In the genomic region with DNA sequence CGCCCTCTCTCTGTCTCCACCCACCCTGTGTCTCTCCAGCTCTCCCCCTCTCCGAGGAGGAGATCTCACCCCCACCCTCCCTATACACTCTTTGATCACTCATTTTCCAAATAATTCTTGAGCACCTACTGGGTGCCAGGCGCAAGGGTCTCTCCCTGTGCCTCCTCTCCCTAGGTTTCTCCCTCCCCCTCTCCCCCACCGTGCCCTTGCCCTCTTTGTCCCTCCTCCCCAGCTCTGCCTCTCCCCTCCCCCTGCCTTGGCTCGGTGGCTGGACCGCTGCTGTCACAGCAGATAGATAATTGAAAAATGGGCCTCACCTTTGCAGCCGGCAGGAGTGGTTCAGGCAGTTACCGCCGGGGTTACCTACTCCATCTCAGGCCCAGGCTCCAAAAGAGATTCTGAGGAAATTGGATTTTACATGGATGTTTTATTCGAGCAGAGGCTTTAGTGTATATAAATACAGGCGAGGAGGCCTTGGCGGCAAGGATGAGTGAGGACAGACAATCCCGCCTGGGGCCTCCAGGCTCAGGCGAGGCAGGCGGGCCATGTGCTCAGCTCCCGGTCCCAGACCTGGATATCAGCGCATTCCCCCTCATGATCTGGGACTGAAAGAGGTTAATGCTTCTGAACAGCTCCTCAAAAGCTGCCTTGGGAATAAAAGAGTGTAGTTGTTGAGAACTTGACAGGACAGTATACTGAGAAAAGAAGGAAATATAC, we compare ENCODE assay signal across 10 cellular contexts.
DNase-seq lines count a peak whose midpoint lies in the region; FAIRE-seq and TF ChIP-seq lines count a peak whose summit lies in the region.
"Had no signal": no experiment of that assay in that cellular context is flagged by ENCODE, and none has a peak within 500 bp of the region (broad histone marks: within the 10 kb centered on the region; RNA-seq: fewer than 3 reads in every experiment).

No MANE protein-coding gene starts in this region.

- H3K9ac ChIP-seq in astrocyte (ENCODE audit: low read length) = no peak overlapping the region

- H3K4me2 ChIP-seq in astrocyte (ENCODE audit: low read length) = peak overlapping the region; percentile 90

- intact Hi-C loops in testis (cut with DNase I; ENCODE audit: low total_unique reads) = no loop called here

- no peaks in the 10 kb centered on the region for H3K79me2 ChIP-seq in astrocyte (ENCODE audit: insufficient read depth, low read length)

- H3K36me3 Mint-ChIP-seq in activated naive CD4-positive, alpha-beta T cell treated with anti-CD3 and anti-CD28 coated beads, Interleukin-2, amount 50 U/mL, for 24 hours = no peaks in the 10 kb centered on the region
- no peaks in the 10 kb centered on the region for H3K36me3 Mint-ChIP-seq in astrocyte (ENCODE audit: low read depth, unreplicated experiment)
- H3K36me3 Mint-ChIP-seq: activated naive CD8-positive, alpha-beta T cell treated with anti-CD3 and anti-CD28 coated beads, Interleukin-2, amount 10 ng/mL, durations not matched to agents 7 days and 5 days had no signal

- H3K9me3 ChIP-seq in astrocyte (ENCODE audit: insufficient read depth, low read depth, low read length) (no peaks in the 10 kb centered on the region), testis (no peaks in the 10 kb centered on the region), tibial nerve (no peaks in the 10 kb centered on the region)

- no peak overlapping the region for H2AFZ ChIP-seq in astrocyte (ENCODE audit: low read depth, low read length)

- H3K4me3 Mint-ChIP-seq in activated naive CD4-positive, alpha-beta T cell treated with anti-CD3 and anti-CD28 coated beads, Interleukin-2, amount 50 U/mL, for 24 hours = peak overlapping the region; percentile 63
- peak overlapping the region; percentile 81 for H3K4me3 Mint-ChIP-seq in astrocyte (ENCODE audit: unreplicated experiment)

- no peak overlapping the region for H3K27ac ChIP-seq in astrocyte (ENCODE audit: low read depth, low read length)
- no peak overlapping the region for H3K27ac ChIP-seq in testis
- no peak overlapping the region for H3K27ac ChIP-seq in tibial nerve
- H3K27ac ChIP-seq: GM23248 had no signal

- H3K36me3 ChIP-seq in astrocyte (ENCODE audit: insufficient read depth, low read length) (no peaks in the 10 kb centered on the region), testis (ENCODE audit: low read depth, missing control alignments) (no peaks in the 10 kb centered on the region), tibial nerve (no peaks in the 10 kb centered on the region)

- DNase-seq in activated naive CD4-positive, alpha-beta T cell treated with Interleukin-2 at 50 U/mL for 16 hours = no peak
- DNase-seq in astrocyte (ENCODE audit: low read depth) (no peak), iPS-NIHi7 (ENCODE audit: extremely low spot score) (peak; percentile 45), testis (no peak), T1000 (lab: John Stamatoyannopoulos, UW) (no peak), occipital lobe (lab: John Stamatoyannopoulos, UW) (no peak), tibial nerve (ENCODE audit: low spot score in 2 of 2) (no peak)
- DNase-seq: activated naive CD8-positive, alpha-beta T cell treated with anti-CD3 and anti-CD28 coated beads, Interleukin-2, amount 10 ng/mL, durations not matched to agents 7 days and 5 days had no signal

- peaks cover 4% of the 10 kb centered on the region for H4K20me1 ChIP-seq in astrocyte (ENCODE audit: insufficient read depth, low read length)

- TF ChIP-seq POLR2A in testis (IDR thresholded peaks at IDR 0.05) (no peak), tibial nerve (IDR thresholded peaks at IDR 0.05) (no peak)

- H3K27me3 ChIP-seq in astrocyte (ENCODE audit: insufficient read depth, low read length) (peaks cover 55% of the 10 kb centered on the region), testis (no peaks in the 10 kb centered on the region), tibial nerve (peaks cover 0 to 95% of the 10 kb centered on the region in 2 donors)

- TF ChIP-seq CTCF in astrocyte (IDR thresholded peaks at IDR 0.05; ENCODE audit: insufficient read depth, low read depth, low read length) (no peak), testis (IDR thresholded peaks at IDR 0.05) (no peak), tibial nerve (IDR thresholded peaks at IDR 0.05) (no peak)

- H3K27ac Mint-ChIP-seq in activated naive CD4-positive, alpha-beta T cell treated with anti-CD3 and anti-CD28 coated beads, Interleukin-2, amount 50 U/mL, for 24 hours = no peak overlapping the region
- H3K27ac Mint-ChIP-seq in astrocyte (ENCODE audit: unreplicated experiment) = no peak overlapping the region
- H3K27ac Mint-ChIP-seq: activated naive CD8-positive, alpha-beta T cell treated with anti-CD3 and anti-CD28 coated beads, Interleukin-2, amount 10 ng/mL, durations not matched to agents 7 days and 5 days had no signal

- H3K9me3 Mint-ChIP-seq in activated naive CD4-positive, alpha-beta T cell treated with anti-CD3 and anti-CD28 coated beads, Interleukin-2, amount 50 U/mL, for 24 hours = no peaks in the 10 kb centered on the region
- no peaks in the 10 kb centered on the region for H3K9me3 Mint-ChIP-seq in astrocyte (ENCODE audit: unreplicated experiment)
- H3K9me3 Mint-ChIP-seq: activated naive CD8-positive, alpha-beta T cell treated with anti-CD3 and anti-CD28 coated beads, Interleukin-2, amount 10 ng/mL, durations not matched to agents 7 days and 5 days had no signal

- 43 to 47% methylated on average over 17 of the region's 17 CpGs for WGBS in testis, 2 donors
- WGBS in tibial nerve, 2 donors = 40 to 51% methylated on average over 17 of the region's 17 CpGs

- no peak for TF ChIP-seq EP300 in tibial nerve (IDR thresholded peaks at IDR 0.05)

- H3K4me1 Mint-ChIP-seq in activated naive CD4-positive, alpha-beta T cell treated with anti-CD3 and anti-CD28 coated beads, Interleukin-2, amount 50 U/mL, for 24 hours = peaks cover 8% of the 10 kb centered on the region
- H3K4me1 Mint-ChIP-seq in astrocyte (ENCODE audit: low read depth, unreplicated experiment) = peaks cover 13% of the 10 kb centered on the region

- no peak overlapping the region for H3K4me3 ChIP-seq in astrocyte (ENCODE audit: insufficient read depth, low read depth, low read length)
- peak overlapping the region; percentile 52 to 65 for H3K4me3 ChIP-seq in testis
- H3K4me3 ChIP-seq in tibial nerve = peak overlapping the region in 1 of 4 donors; percentile 53

- H3K4me1 ChIP-seq in astrocyte (ENCODE audit: insufficient read depth, low read length) (peaks cover 4% of the 10 kb centered on the region), testis (peaks cover 10% of the 10 kb centered on the region), tibial nerve (peaks cover 0 to 23% (median 12%) of the 10 kb centered on the region in 4 donors)

- FAIRE-seq in astrocyte (lab: Jason Lieb, UNC) = no peak

- H3K27me3 Mint-ChIP-seq in activated naive CD4-positive, alpha-beta T cell treated with anti-CD3 and anti-CD28 coated beads, Interleukin-2, amount 50 U/mL, for 24 hours = peaks cover 42% of the 10 kb centered on the region
- peaks cover 51% of the 10 kb centered on the region for H3K27me3 Mint-ChIP-seq in astrocyte (ENCODE audit: low read depth, unreplicated experiment)
